8 cellular contexts compared by ENCODE assay signal in genomic region chr11:118918128-118918685, GRCh38. TPM values are rescaled to one million over a fixed set of nuclear protein-coding genes. Genes with fewer than 3 reads are reported as not detected.
DNase-seq lines count a peak whose midpoint lies in the region; ATAC-seq, FAIRE-seq and TF ChIP-seq lines count a peak whose summit lies in the region.

No MANE protein-coding gene starts in this region.

- H3K36me3 ChIP-seq in bronchial epithelial cell (ENCODE audit: control insufficient read depth, insufficient read depth, low read length): peaks cover 16% of the 10 kb centered on the region
- H3K36me3 ChIP-seq in stomach smooth muscle (ENCODE audit: control insufficient read depth in 2 of 2, insufficient read depth in 2 of 2, low read length in 2 of 2): peaks cover 0 to 2% of the 10 kb centered on the region in 2 donors

- H3K4me3 ChIP-seq in bronchial epithelial cell (ENCODE audit: low read depth, low read length): peak overlapping the region; percentile 4
- peak overlapping the region; percentile 29 to 68 for H3K4me3 ChIP-seq in stomach smooth muscle (ENCODE audit: low read length in 2 of 2)

- no peak for TF ChIP-seq CTCF in bronchial epithelial cell (IDR thresholded peaks at IDR 0.05; ENCODE audit: insufficient read depth, low read length, severe bottlenecking)

- DNase-seq in NCI-H82 (lab: John Stamatoyannopoulos, UW): peak; percentile 58
- no peak for DNase-seq in NCI-H82 treated with DMSO at 0.1 percent for 48 hours (lab: John Stamatoyannopoulos, UW; ENCODE audit: unreplicated experiment)
- DNase-seq in NCI-H69 (lab: John Stamatoyannopoulos, UW): peak; percentile 98
- peak; percentile 70 for DNase-seq in bronchial epithelial cell (ENCODE audit: low read depth)
- DNase-seq in GF-D8 (lab: John Stamatoyannopoulos, UW): no peak

- H3K9ac ChIP-seq in stomach smooth muscle (ENCODE audit: low read length in 2 of 2): peak overlapping the region; percentile 60 to 80

- no peak for ATAC-seq in HG02870 (IDR thresholded peaks at IDR 0.05; ENCODE audit: unreplicated experiment)

- no peaks in the 10 kb centered on the region for H3K9me3 ChIP-seq in stomach smooth muscle (ENCODE audit: control insufficient read depth in 2 of 2, low read length in 2 of 2)

- H3K27me3 ChIP-seq in bronchial epithelial cell (ENCODE audit: control insufficient read depth, insufficient read depth, low read length) (no peaks in the 10 kb centered on the region), layer of hippocampus (ENCODE audit: control insufficient read depth, insufficient read depth, low read length) (no peaks in the 10 kb centered on the region), stomach smooth muscle (ENCODE audit: control insufficient read depth in 1 of 2, insufficient read depth in 2 of 2, low read length in 2 of 2) (no peaks in the 10 kb centered on the region)

- H3K27ac ChIP-seq in layer of hippocampus (ENCODE audit: low read depth, low read length) (peak overlapping the region; percentile 79), stomach smooth muscle (ENCODE audit: low read length) (peak overlapping the region; percentile 95)

- FAIRE-seq in bronchial epithelial cell (lab: Jason Lieb, UNC): no peak

- H3K4me1 ChIP-seq in stomach smooth muscle (ENCODE audit: control insufficient read depth, insufficient read depth, low read length): peaks cover 98% of the 10 kb centered on the region

RNA-seq across cellular contexts. Expression of gene BCL9L, which starts 7.5 kb away (rescaled TPM):
- 22.6 and 38.5 TPM in 2 replicates for total RNA-seq in bronchial epithelial cell

RNA-seq across cellular contexts. Expression of gene CXCR5, which starts 34.5 kb away (rescaled TPM):
- not detected in 2 replicates for total RNA-seq in bronchial epithelial cell

RNA-seq across cellular contexts. Expression of gene UPK2, which starts 37.9 kb away (rescaled TPM):
- total RNA-seq in bronchial epithelial cell: 0.13 TPM in 1 of 2 replicates, not detected in the other

RNA-seq across cellular contexts. Expression of gene FOXR1, which starts 53.4 kb away (rescaled TPM):
- not detected in 2 replicates for total RNA-seq in bronchial epithelial cell

Comparison
In these comparisons a context has a peak if more than half of its experiments do, and no peak if none do; other contexts are left out.
1. DNase-seq: peak in NCI-H82 (single experiment), NCI-H69 (single experiment) and bronchial epithelial cell (single experiment); none in NCI-H82 treated with DMSO at 0.1 percent for 48 hours (single experiment) and GF-D8 (single experiment).